In the genomic region with DNA sequence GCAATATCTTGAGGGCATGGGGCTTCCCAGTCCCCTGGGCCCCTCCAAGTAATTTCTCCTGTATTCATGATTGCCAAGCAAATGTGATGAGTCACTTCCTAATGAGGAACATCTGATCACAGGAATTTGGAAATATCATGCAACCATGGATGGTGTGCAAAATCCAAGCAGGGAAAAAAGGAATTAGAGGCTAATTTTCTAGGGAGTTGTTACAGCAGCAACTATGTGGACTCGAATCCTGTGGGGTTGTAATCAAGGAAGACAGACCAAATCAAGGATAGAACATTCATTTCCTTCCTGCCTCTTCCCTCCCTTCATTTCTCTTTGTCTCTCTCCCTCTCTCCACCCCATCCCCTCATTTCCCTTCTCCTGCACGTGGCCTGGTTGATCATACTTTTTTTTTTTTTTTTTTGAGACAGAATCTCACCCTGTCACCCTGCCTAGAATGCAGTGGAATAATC, we compare ENCODE assay signal across 2 cellular contexts.
A peak's percentile ranks its signal among the peaks of the same experiment; 100 is the strongest.
TF ChIP-seq lines count a peak whose summit lies in the region.

No MANE protein-coding gene starts in this region.

TF ChIP-seq in HEK293, 187 proteins besides CTCF, POLR2A, EP300 and RAD21:
- TF ChIP-seq ZNF529 (tag by site-specific recombination; IDR thresholded peaks at IDR 0.05; ENCODE audit: insufficient replicate concordance): no peak
- TF ChIP-seq, protein P1, sequence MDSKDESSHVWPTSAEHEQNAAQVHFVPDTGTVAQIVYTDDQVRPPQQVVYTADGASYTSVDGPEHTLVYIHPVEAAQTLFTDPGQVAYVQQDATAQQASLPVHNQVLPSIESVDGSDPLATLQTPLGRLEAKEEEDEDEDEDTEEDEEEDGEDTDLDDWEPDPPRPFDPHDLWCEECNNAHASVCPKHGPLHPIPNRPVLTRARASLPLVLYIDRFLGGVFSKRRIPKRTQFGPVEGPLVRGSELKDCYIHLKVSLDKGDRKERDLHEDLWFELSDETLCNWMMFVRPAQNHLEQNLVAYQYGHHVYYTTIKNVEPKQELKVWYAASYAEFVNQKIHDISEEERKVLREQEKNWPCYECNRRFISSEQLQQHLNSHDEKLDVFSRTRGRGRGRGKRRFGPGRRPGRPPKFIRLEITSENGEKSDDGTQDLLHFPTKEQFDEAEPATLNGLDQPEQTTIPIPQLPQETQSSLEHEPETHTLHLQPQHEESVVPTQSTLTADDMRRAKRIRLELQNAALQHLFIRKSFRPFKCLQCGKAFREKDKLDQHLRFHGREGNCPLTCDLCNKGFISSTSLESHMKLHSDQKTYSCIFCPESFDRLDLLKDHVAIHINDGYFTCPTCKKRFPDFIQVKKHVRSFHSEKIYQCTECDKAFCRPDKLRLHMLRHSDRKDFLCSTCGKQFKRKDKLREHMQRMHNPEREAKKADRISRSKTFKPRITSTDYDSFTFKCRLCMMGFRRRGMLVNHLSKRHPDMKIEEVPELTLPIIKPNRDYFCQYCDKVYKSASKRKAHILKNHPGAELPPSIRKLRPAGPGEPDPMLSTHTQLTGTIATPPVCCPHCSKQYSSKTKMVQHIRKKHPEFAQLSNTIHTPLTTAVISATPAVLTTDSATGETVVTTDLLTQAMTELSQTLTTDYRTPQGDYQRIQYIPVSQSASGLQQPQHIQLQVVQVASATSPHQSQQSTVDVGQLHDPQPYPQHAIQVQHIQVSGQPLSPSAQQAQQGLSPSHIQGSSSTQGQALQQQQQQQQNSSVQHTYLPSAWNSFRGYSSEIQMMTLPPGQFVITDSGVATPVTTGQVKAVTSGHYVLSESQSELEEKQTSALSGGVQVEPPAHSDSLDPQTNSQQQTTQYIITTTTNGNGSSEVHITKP (tag by site-specific recombination; IDR thresholded peaks at IDR 0.05): peak; percentile 74
- no peak for TF ChIP-seq FEZF1 (tag by site-specific recombination; IDR thresholded peaks at IDR 0.05)
- no peak for TF ChIP-seq ZNF24 (tag by site-specific recombination; IDR thresholded peaks at IDR 0.05)
- no peak for TF ChIP-seq ZNF10 (tag by site-specific recombination; IDR thresholded peaks at IDR 0.05)
- no peak for TF ChIP-seq ZNF133 (tag by site-specific recombination; IDR thresholded peaks at IDR 0.05)
- no peak for TF ChIP-seq ZNF324 (tag by site-specific recombination; IDR thresholded peaks at IDR 0.05)
- TF ChIP-seq ZSCAN30 (tag by site-specific recombination; IDR thresholded peaks at IDR 0.05): no peak
- no peak for TF ChIP-seq ZSCAN23 (tag by site-specific recombination; IDR thresholded peaks at IDR 0.05)
- peak; percentile 25; the same call in 1 of the 2 replicates for TF ChIP-seq ZNF366 (tag by site-specific recombination; conservative IDR thresholded peaks at IDR 0.05)
- TF ChIP-seq ZNF404 (tag by site-specific recombination; IDR thresholded peaks at IDR 0.05): no peak
- TF ChIP-seq ZNF302 (tag by site-specific recombination; IDR thresholded peaks at IDR 0.05; ENCODE audit: low read depth): no peak
- TF ChIP-seq ZNF660 (tag by site-specific recombination; IDR thresholded peaks at IDR 0.05): no peak
- TF ChIP-seq REPIN1 (tag by site-specific recombination; IDR thresholded peaks at IDR 0.05; ENCODE audit: low read depth): no peak

TF ChIP-seq in GM12878, 131 proteins besides CTCF, POLR2A, EP300 and RAD21:
- TF ChIP-seq, protein P2, sequence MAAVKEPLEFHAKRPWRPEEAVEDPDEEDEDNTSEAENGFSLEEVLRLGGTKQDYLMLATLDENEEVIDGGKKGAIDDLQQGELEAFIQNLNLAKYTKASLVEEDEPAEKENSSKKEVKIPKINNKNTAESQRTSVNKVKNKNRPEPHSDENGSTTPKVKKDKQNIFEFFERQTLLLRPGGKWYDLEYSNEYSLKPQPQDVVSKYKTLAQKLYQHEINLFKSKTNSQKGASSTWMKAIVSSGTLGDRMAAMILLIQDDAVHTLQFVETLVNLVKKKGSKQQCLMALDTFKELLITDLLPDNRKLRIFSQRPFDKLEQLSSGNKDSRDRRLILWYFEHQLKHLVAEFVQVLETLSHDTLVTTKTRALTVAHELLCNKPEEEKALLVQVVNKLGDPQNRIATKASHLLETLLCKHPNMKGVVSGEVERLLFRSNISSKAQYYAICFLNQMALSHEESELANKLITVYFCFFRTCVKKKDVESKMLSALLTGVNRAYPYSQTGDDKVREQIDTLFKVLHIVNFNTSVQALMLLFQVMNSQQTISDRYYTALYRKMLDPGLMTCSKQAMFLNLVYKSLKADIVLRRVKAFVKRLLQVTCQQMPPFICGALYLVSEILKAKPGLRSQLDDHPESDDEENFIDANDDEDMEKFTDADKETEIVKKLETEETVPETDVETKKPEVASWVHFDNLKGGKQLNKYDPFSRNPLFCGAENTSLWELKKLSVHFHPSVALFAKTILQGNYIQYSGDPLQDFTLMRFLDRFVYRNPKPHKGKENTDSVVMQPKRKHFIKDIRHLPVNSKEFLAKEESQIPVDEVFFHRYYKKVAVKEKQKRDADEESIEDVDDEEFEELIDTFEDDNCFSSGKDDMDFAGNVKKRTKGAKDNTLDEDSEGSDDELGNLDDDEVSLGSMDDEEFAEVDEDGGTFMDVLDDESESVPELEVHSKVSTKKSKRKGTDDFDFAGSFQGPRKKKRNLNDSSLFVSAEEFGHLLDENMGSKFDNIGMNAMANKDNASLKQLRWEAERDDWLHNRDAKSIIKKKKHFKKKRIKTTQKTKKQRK (IDR thresholded peaks at IDR 0.05; ENCODE audit: low read depth, low read length): no peak
- TF ChIP-seq WRNIP1 (IDR thresholded peaks at IDR 0.05; ENCODE audit: borderline replicate concordance, low read depth, low read length): no peak
- TF ChIP-seq ATF7 (IDR thresholded peaks at IDR 0.05; ENCODE audit: low read depth): no peak
